Comparison of ENCODE assay signal across 21 cellular contexts in the genomic region with DNA sequence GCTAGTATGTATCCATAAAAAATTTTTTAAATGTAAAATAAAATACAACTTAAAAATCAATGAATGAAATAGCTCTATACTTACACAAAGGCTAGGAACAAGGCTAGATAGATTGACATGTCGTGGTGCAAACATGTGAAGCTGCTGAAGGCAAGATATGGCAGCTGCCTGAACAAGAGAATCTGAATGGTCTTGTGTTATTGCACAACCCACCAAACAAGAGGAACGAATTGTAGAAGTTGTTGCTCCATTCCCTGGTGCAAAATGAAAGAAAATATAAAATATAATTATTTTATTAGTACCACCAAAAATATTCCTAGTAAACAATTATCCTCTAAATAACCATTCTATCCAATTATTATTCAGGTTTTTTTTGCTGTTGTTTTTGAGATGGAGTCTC.
"Had no signal": no experiment of that assay in that cellular context is flagged by ENCODE, and none has a peak within 500 bp of the region (broad histone marks: within the 10 kb centered on the region; RNA-seq: fewer than 3 reads in every experiment).

No MANE protein-coding gene starts in this region.

- DNase-seq: Kasumi-1, MM.1S, NCI-H1092, NCI-H1105 treated with DMSO at 0.1 percent for 48 hours, NCI-H1417 treated with DMSO at 0.1 percent for 48 hours, NCI-H146, NCI-H1694 treated with DMSO at 0.1 percent for 48 hours, NCI-H1930, NCI-H2081, NCI-H2107, NCI-H2227 treated with DMSO at 0.1 percent for 48 hours, NCI-H524, NCI-H526 treated with DMSO at 0.1 percent for 48 hours, NCI-H748 treated with DMSO at 0.1 percent for 48 hours, Right ventricle myocardium superior, RPMI8226, SIG-M5 had no signal

- H3K9ac ChIP-seq: KMS-11 had no signal

- H3K4me2 ChIP-seq: KMS-11 had no signal

- H3K27me3 ChIP-seq: SJSA1 had no signal

- H3K27ac ChIP-seq: HL-60, KMS-11, SJSA1, SK-N-MC had no signal

- H3K9me3 ChIP-seq: SJSA1 had no signal

- H3K4me1 ChIP-seq: SJSA1 had no signal

- H3K4me3 ChIP-seq: SJSA1, SK-N-MC had no signal
